ENCODE assay signal across 11 cellular contexts in the genomic region with DNA sequence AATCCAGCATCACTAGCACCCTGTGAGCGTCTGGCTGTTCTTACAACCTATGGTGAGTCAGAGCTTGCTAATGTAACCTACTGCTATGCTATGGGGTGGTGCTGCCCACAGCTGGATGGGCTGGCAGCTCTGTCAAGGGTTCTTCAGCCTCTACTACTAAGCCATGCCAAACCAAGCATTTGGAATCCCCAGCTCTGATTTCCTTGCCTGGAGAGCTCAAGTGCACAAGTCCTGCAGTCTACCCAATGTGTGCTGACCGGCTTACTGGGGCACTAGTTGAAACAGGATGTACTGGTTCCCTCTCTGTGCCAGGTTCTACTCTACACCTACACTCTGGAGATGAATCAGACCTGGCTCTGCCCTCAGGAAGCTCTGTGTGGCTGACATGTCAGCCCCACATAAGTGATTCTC. TPM values are rescaled to one million over a fixed set of nuclear protein-coding genes. Genes with fewer than 3 reads are reported as not detected.
DNase-seq lines count a peak whose midpoint lies in the region; ATAC-seq and TF ChIP-seq lines count a peak whose summit lies in the region.
"Had no signal": no experiment of that assay in that cellular context is flagged by ENCODE, and none has a peak within 500 bp of the region (broad histone marks: within the 10 kb centered on the region; RNA-seq: fewer than 3 reads in every experiment).

No MANE protein-coding gene starts in this region.

- H3K4me1 ChIP-seq in adipocyte (ENCODE audit: control insufficient read depth, insufficient read depth, low read length) (peaks cover 20% of the 10 kb centered on the region), uterus (peaks cover 6 to 9% of the 10 kb centered on the region in 2 donors)

- no peak overlapping the region for H3K27ac ChIP-seq in uterus
- H3K27ac ChIP-seq: ascending aorta, parathyroid adenoma had no signal

- TF ChIP-seq CTCF in nephron progenitor cell (IDR thresholded peaks at IDR 0.05), result no peak
- TF ChIP-seq CTCF in uterus (IDR thresholded peaks at IDR 0.05), result no peak

- no peak for TF ChIP-seq POLR2A in uterus (IDR thresholded peaks at IDR 0.05)

- no peaks in the 10 kb centered on the region for H3K9me3 ChIP-seq in adipocyte (ENCODE audit: control insufficient read depth, low read length)
- no peaks in the 10 kb centered on the region for H3K9me3 ChIP-seq in uterus
- H3K9me3 ChIP-seq: ascending aorta had no signal

- peaks cover 9% of the 10 kb centered on the region for H3K27me3 Mint-ChIP-seq in nephron progenitor cell (ENCODE audit: low read depth, poor library complexity)

- H3K36me3 Mint-ChIP-seq in nephron progenitor cell (ENCODE audit: low read depth), result peaks cover 4% of the 10 kb centered on the region

- no peak overlapping the region for H3K4me3 ChIP-seq in adipocyte (ENCODE audit: low read length)
- H3K4me3 ChIP-seq in uterus, result no peak overlapping the region
- H3K4me3 ChIP-seq: ascending aorta had no signal

- no peak overlapping the region for H3K9ac ChIP-seq in adipocyte (ENCODE audit: low read length)
- H3K9ac ChIP-seq: parathyroid adenoma had no signal

- ATAC-seq in GM18867 (IDR thresholded peaks at IDR 0.05; ENCODE audit: unreplicated experiment), result no peak

- H3K4me1 Mint-ChIP-seq in nephron progenitor cell, result peaks cover 32% of the 10 kb centered on the region

- H3K9me3 Mint-ChIP-seq in nephron progenitor cell, result no peaks in the 10 kb centered on the region

- no peak overlapping the region for H3K27ac Mint-ChIP-seq in nephron progenitor cell

- H3K27me3 ChIP-seq in adipocyte (replicated peaks; ENCODE audit: control insufficient read depth, insufficient read depth, low read length) (no peaks in the 10 kb centered on the region), uterus (no peaks in the 10 kb centered on the region)
- H3K27me3 ChIP-seq: ascending aorta had no signal

- H3K4me3 Mint-ChIP-seq in nephron progenitor cell, result no peak overlapping the region

- intact Hi-C loops in uterus (cut with DNase I; ENCODE audit: low total_unique reads), result no loop called here

- peaks cover 21% of the 10 kb centered on the region for H3K36me3 ChIP-seq in adipocyte (ENCODE audit: control insufficient read depth, insufficient read depth, low read length, severe bottlenecking)
- no peaks in the 10 kb centered on the region for H3K36me3 ChIP-seq in uterus

- DNase-seq in AG08395 (ENCODE audit: low spot score) (peak; percentile 55), LHCN-M2 (ENCODE audit: low read depth) (peak; percentile 62), adipocyte (ENCODE audit: low read depth) (peak; percentile 66), kidney tubule cell (ENCODE audit: low spot score) (peak; percentile 81), nephron progenitor cell (no peak), D341Med (ENCODE audit: low spot score) (no peak), uterus (no peak)
- DNase-seq: NCI-H1105 had no signal

RNA-seq across cellular contexts. Expression of gene TEX264, which starts 4.2 kb away (rescaled TPM):
- 72.7 and 79.6 TPM in 2 replicates for total RNA-seq in LHCN-M2 (2014; rRNA removed)
- polyA plus RNA-seq in LHCN-M2 (2012), result 63.8 TPM
- 10 to 100 TPM; 35.3 to 74.8 (median 48.8) TPM for total RNA-seq in uterus

RNA-seq across cellular contexts. Expression of gene GRM2, which starts 31.7 kb away (rescaled TPM):
- total RNA-seq in LHCN-M2 (2014; rRNA removed) (0.06 TPM in 1 of 2 replicates, not detected in the other), uterus (1 to 10 TPM in 1 of 4 donors, under 1 TPM in 2, not detected in 1; 0.30 to 1.8 (median 0.48) TPM)
- polyA plus RNA-seq in LHCN-M2 (2012), result 0.02 TPM
- total RNA-seq: ascending aorta had no signal

Comparison
In these comparisons a context has a peak if more than half of its experiments do, and no peak if none do; other contexts are left out.
1. DNase-seq: peak in AG08395 (single experiment), LHCN-M2 (single experiment), adipocyte (single experiment) and kidney tubule cell (single experiment); none in nephron progenitor cell (single experiment), D341Med (single experiment) and uterus (0 of 2).